In the genomic region with DNA sequence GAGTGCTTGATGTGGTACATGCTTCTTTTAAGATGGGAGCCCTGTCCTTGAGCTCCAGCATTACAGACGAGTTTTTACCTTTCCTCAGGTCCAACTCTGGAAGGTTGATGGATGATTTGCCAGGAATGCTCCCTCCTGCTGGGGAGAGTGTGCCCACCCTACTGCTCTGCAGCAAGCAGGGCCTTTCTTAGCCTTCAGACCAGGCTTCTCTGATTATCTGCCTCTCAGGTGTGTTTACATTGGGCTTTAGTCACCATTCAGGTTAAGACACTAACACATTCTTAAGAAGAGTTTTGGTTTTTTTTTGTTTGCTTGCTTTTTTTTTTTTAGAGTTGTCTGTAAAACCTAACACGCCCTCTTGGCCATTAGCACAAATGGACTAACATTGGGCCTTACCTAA, we compare ENCODE assay signal across 16 cellular contexts.
DNase-seq lines count a peak whose midpoint lies in the region; ATAC-seq and TF ChIP-seq lines count a peak whose summit lies in the region.
"Had no signal": no experiment of that assay in that cellular context is flagged by ENCODE, and none has a peak within 500 bp of the region (broad histone marks: within the 10 kb centered on the region; RNA-seq: fewer than 3 reads in every experiment).

No MANE protein-coding gene starts in this region.

- H3K27ac Mint-ChIP-seq in WTC11, result peak overlapping the region; percentile 3; the same call in 1 of the 2 replicates
- H3K27ac Mint-ChIP-seq: CD4-positive, alpha-beta memory T cell; HFFc6 had no signal

- no peaks in the 10 kb centered on the region for H3K9me3 Mint-ChIP-seq in WTC11
- H3K9me3 Mint-ChIP-seq: HFFc6 had no signal

- ATAC-seq in WTC11, result peak; percentile 98

- DNase-seq in LoVo (ENCODE audit: low spot score), result peak; percentile 27
- DNase-seq in WTC11 (ENCODE audit: low spot score), result peak; percentile 51
- peak; percentile 8 for DNase-seq in iPS-NIHi11 (ENCODE audit: low spot score)
- DNase-seq in GM13976 (ENCODE audit: low spot score), result no peak
- no peak for DNase-seq in AG08395 (ENCODE audit: low spot score)
- no peak for DNase-seq in globus pallidus (ENCODE audit: low spot score)
- DNase-seq in kidney tubule cell (ENCODE audit: low spot score), result no peak
- DNase-seq: CD4-positive, alpha-beta memory T cell; GOT3; HFFc6; NCI-H1105 treated with DMSO at 0.1 percent for 48 hours; NCI-H1694 treated with DMSO at 0.1 percent for 48 hours; NCI-H2107; NCI-H345; NCI-H526; OCI-M1 had no signal

- H3K4me1 Mint-ChIP-seq in WTC11, result peaks cover 59% of the 10 kb centered on the region
- H3K4me1 Mint-ChIP-seq: CD4-positive, alpha-beta memory T cell had no signal

- in situ Hi-C loops in GM13976 (cut with MboI; ENCODE audit: low sequenced_read_pairs, unreplicated experiment), result no loop called here

- CTCF ChIA-PET in WTC11 (lab: Charles Lee), result interaction anchor here (2.2 kb wide), 1 partner anchor 158 kb away, joined by 10 read pairs; no protein-coding TSS in a partner anchor

- no peaks in the 10 kb centered on the region for H3K27me3 Mint-ChIP-seq in WTC11 (ENCODE audit: low read depth)
- H3K27me3 Mint-ChIP-seq: CD4-positive, alpha-beta memory T cell had no signal

- 0 out of 2 replicates have a peak overlapping the region, but pooled peaks have one; percentile 3 for H3K4me3 Mint-ChIP-seq in WTC11
- H3K4me3 Mint-ChIP-seq: CD4-positive, alpha-beta memory T cell; HFFc6 had no signal

- POLR2A ChIA-PET in WTC11 (lab: Charles Lee), result no interaction called here

- H3K36me3 Mint-ChIP-seq in WTC11, result 0 out of 2 replicates have a peak, but pooled peaks cover 3% of the 10 kb centered on the region
- H3K36me3 Mint-ChIP-seq: CD4-positive, alpha-beta memory T cell had no signal

- TF ChIP-seq CTCF in WTC11 (IDR thresholded peaks at IDR 0.05), result no peak
- TF ChIP-seq CTCF in GM13976 (IDR thresholded peaks at IDR 0.05; ENCODE audit: borderline replicate concordance, control extremely low read depth, extremely low read depth, insufficient read depth, missing control alignments), result no peak

TF ChIP-seq in WTC11, 78 proteins besides CTCF, POLR2A, EP300 and RAD21:
- TF ChIP-seq, protein P1, sequence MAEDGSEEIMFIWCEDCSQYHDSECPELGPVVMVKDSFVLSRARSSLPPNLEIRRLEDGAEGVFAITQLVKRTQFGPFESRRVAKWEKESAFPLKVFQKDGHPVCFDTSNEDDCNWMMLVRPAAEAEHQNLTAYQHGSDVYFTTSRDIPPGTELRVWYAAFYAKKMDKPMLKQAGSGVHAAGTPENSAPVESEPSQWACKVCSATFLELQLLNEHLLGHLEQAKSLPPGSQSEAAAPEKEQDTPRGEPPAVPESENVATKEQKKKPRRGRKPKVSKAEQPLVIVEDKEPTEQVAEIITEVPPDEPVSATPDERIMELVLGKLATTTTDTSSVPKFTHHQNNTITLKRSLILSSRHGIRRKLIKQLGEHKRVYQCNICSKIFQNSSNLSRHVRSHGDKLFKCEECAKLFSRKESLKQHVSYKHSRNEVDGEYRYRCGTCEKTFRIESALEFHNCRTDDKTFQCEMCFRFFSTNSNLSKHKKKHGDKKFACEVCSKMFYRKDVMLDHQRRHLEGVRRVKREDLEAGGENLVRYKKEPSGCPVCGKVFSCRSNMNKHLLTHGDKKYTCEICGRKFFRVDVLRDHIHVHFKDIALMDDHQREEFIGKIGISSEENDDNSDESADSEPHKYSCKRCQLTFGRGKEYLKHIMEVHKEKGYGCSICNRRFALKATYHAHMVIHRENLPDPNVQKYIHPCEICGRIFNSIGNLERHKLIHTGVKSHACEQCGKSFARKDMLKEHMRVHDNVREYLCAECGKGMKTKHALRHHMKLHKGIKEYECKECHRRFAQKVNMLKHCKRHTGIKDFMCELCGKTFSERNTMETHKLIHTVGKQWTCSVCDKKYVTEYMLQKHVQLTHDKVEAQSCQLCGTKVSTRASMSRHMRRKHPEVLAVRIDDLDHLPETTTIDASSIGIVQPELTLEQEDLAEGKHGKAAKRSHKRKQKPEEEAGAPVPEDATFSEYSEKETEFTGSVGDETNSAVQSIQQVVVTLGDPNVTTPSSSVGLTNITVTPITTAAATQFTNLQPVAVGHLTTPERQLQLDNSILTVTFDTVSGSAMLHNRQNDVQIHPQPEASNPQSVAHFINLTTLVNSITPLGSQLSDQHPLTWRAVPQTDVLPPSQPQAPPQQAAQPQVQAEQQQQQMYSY (CRISPR knock-in tag; IDR thresholded peaks at IDR 0.05), result no peak
- TF ChIP-seq ZNF423 (CRISPR knock-in tag; IDR thresholded peaks at IDR 0.05) (0 out of 2 replicates have a peak, but pooled peaks have one; percentile 34), TEAD1 (CRISPR knock-in tag; IDR thresholded peaks at IDR 0.05) (peak; percentile 80; the same call in 1 of the 2 replicates), CREB1 (CRISPR knock-in tag; IDR thresholded peaks at IDR 0.05) (no peak)

Comparison
In these comparisons a context has a peak if more than half of its experiments do, and no peak if none do; other contexts are left out.
1. DNase-seq: peak in LoVo (single experiment), WTC11 (single experiment) and iPS-NIHi11 (single experiment); none in GM13976 (single experiment), AG08395 (single experiment), globus pallidus (single experiment) and kidney tubule cell (single experiment).